26 cellular contexts compared by ENCODE assay signal in the genomic region with DNA sequence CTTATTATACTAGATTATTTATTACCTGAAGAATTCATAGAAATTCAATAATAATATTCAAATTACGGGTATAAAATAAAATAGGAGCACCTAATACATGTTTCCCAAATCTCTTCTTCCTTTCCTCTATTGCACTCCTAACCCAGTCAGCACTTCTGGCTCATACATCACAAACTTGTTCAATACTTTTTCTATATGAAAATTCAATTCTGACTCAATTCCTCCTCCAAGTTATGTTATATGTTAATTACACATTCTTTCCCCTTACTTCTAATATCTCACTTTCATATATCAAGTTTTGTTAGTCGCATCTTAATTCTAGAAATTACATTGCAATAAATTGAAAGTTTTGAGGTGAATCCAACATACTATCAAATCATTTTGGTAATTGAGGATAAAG. TPM values are rescaled to one million over a fixed set of nuclear protein-coding genes. Genes with fewer than 3 reads are reported as not detected.
"Had no signal": no experiment of that assay in that cellular context is flagged by ENCODE, and none has a peak within 500 bp of the region (broad histone marks: within the 10 kb centered on the region; RNA-seq: fewer than 3 reads in every experiment).

No MANE protein-coding gene starts in this region.

- H3K9me3 ChIP-seq: colonic mucosa, esophagus squamous epithelium, gastrocnemius medialis, left lung, lower lobe of right lung, mucosa of descending colon had no signal

- H3K4me1 Mint-ChIP-seq: endodermal cell had no signal

- H3K4me3 ChIP-seq: colonic mucosa, esophagus squamous epithelium, gastrocnemius medialis, heart right ventricle, left lung, lower lobe of right lung, mucosa of descending colon had no signal

- H3K27me3 Mint-ChIP-seq: dendritic cell treated with granulocyte-macrophage colony-stimulating factor and Interleukin-4, amounts not matched to agents 40 ng/mL and 50 ng/mL, for 4 days; effector memory CD8-positive, alpha-beta T cell had no signal

- FAIRE-seq: keratinocyte had no signal

- ATAC-seq: effector memory CD8-positive, alpha-beta T cell; esophagus mucosa; gastrocnemius medialis; heart right ventricle; left cardiac atrium; left lung; left ventricle myocardium superior; lower lobe of right lung; mucosa of descending colon had no signal

- H3K27me3 ChIP-seq: colonic mucosa, esophagus squamous epithelium, gastrocnemius medialis, heart right ventricle, left lung had no signal

- H3K27ac Mint-ChIP-seq: dendritic cell treated with granulocyte-macrophage colony-stimulating factor and Interleukin-4, amounts not matched to agents 40 ng/mL and 50 ng/mL, for 4 days; effector memory CD8-positive, alpha-beta T cell; endodermal cell; mesothelial cell of epicardium had no signal

- H3K4me3 Mint-ChIP-seq: dendritic cell treated with granulocyte-macrophage colony-stimulating factor and Interleukin-4, amounts not matched to agents 40 ng/mL and 50 ng/mL, for 4 days; effector memory CD8-positive, alpha-beta T cell; endodermal cell; mesothelial cell of epicardium had no signal

- H3K9me3 Mint-ChIP-seq: endodermal cell had no signal

- H3K27ac ChIP-seq: colonic mucosa, epithelial cell of prostate, esophagus squamous epithelium, gastrocnemius medialis, heart right ventricle, left lung, lower lobe of right lung had no signal

- H3K4me1 ChIP-seq: colonic mucosa, esophagus squamous epithelium, gastrocnemius medialis, heart right ventricle, left lung, lower lobe of right lung had no signal

- DNase-seq: colonic mucosa; cortex of kidney; effector CD8-positive, alpha-beta T cell; effector memory CD8-positive, alpha-beta T cell; endodermal cell; erythroblast; esophagus squamous epithelium; foreskin fibroblast; foreskin melanocyte; gastrocnemius medialis; glutamatergic neuron; head of caudate nucleus; heart right ventricle; hippocampal formation; left cardiac atrium; left lung; left ventricle myocardium superior; lower lobe of right lung; mesenchymal stem cell; mucosa of descending colon had no signal

- H3K36me3 ChIP-seq: colonic mucosa, esophagus squamous epithelium, gastrocnemius medialis, heart right ventricle, left lung, lower lobe of right lung had no signal

RNA-seq across cellular contexts. Expression of gene COL3A1, which starts 17.9 kb away (rescaled TPM):
- total RNA-seq: dermis microvascular lymphatic vessel endothelial cell, endodermal cell had no signal
